ENCODE assay signal across 12 cellular contexts in the genomic region with DNA sequence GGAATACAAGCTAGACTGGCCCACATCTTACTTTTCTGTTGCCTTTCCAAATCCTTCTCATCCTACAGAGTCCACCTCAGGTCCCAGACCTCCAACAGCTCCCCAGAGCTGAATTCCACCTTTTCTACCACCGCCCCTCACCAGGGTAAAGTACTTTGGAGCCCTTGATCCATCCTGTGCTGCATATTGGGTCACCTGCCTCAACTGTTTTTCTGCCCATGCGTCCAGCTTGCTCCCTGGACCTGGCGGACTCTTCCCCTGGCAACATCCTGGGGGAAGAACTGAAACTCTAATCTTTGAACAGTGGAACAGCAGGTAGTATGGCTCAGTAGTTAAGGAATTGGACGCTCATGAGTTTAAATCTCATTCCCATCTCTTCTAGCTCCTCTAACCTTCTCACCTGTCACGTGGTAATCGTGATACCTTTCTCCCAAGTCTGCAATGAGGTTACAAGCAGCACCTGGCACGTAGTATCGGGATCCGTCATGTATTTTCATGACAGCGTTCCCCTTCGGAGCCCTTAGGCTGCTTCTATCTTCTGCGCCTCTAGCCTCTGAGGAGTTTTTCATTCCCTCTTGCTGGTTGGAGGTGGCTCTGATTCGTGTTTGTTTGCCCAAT.
DNase-seq lines count a peak whose midpoint lies in the region; ATAC-seq and TF ChIP-seq lines count a peak whose summit lies in the region.
"Had no signal": no experiment of that assay in that cellular context is flagged by ENCODE, and none has a peak within 500 bp of the region (broad histone marks: within the 10 kb centered on the region; RNA-seq: fewer than 3 reads in every experiment).

No MANE protein-coding gene starts in this region.

- peaks cover 4% of the 10 kb centered on the region for H3K27me3 Mint-ChIP-seq in CD4-positive, CD25-positive, alpha-beta regulatory T cell
- H3K27me3 Mint-ChIP-seq in brain: peaks cover 9% of the 10 kb centered on the region

- no peaks in the 10 kb centered on the region for H3K9me3 ChIP-seq in CD4-positive, CD25-positive, alpha-beta regulatory T cell (ENCODE audit: control insufficient read depth in 2 of 2, low read length in 2 of 2)
- H3K9me3 ChIP-seq in IMR-90 (ENCODE audit: control insufficient read depth, insufficient read depth, low read length) (no peaks in the 10 kb centered on the region), testis (no peaks in the 10 kb centered on the region)
- H3K9me3 ChIP-seq: Caco-2, SJSA1 had no signal

- peak overlapping the region; percentile 37 for H3K4me3 ChIP-seq in CD4-positive, CD25-positive, alpha-beta regulatory T cell (ENCODE audit: low read depth, low read length)
- no peak overlapping the region for H3K4me3 ChIP-seq in IMR-90 (ENCODE audit: insufficient read depth, low read depth, low read length)
- peak overlapping the region in 1 of 2 donors; percentile 8 for H3K4me3 ChIP-seq in testis
- H3K4me3 ChIP-seq: SJSA1 had no signal

- no peak for DNase-seq in CD4-positive, CD25-positive, alpha-beta regulatory T cell
- DNase-seq in IMR-90 (no peak), posterior vena cava (ENCODE audit: low spot score) (peak; percentile 60), testis (no peak), NCI-H1436 (lab: John Stamatoyannopoulos, UW) (no peak)
- DNase-seq: NCI-H2171 had no signal

- no CpG with 5 or more reads among the region's 13 CpGs for WGBS in IMR-90 (ENCODE audit: extremely low coverage in 2 of 2, insufficient read length in 1 of 2), 2 experiments
- WGBS in testis, 2 donors: 40 to 42% methylated on average over 13 of the region's 13 CpGs

- H3K4me1 ChIP-seq in CD4-positive, CD25-positive, alpha-beta regulatory T cell (ENCODE audit: control insufficient read depth, insufficient read depth, low read length, poor library complexity, severe bottlenecking): peaks cover 6% of the 10 kb centered on the region
- H3K4me1 ChIP-seq in IMR-90 (ENCODE audit: control insufficient read depth, insufficient read depth, low read length) (no peaks in the 10 kb centered on the region), testis (no peaks in the 10 kb centered on the region)
- H3K4me1 ChIP-seq: Caco-2, SJSA1 had no signal

- no peaks in the 10 kb centered on the region for H4K20me1 ChIP-seq in IMR-90 (ENCODE audit: insufficient read depth, low read length)

- H2BK20ac ChIP-seq in IMR-90 (ENCODE audit: low read depth, low read length): no peak overlapping the region

- no peak overlapping the region for H3K27ac Mint-ChIP-seq in CD4-positive, CD25-positive, alpha-beta regulatory T cell
- H3K27ac Mint-ChIP-seq in brain: peak overlapping the region; percentile 35 to 82 (median 39)

- H3K56ac ChIP-seq in IMR-90 (ENCODE audit: extremely low read depth, insufficient read depth, low read length): no peak overlapping the region

- H3K9ac ChIP-seq in IMR-90 (ENCODE audit: low read depth, low read length): no peak overlapping the region

- no peak overlapping the region for H3K23ac ChIP-seq in IMR-90 (ENCODE audit: low read depth, low read length)

- no peak overlapping the region for H4K5ac ChIP-seq in IMR-90 (ENCODE audit: low read depth, low read length)

- no peak overlapping the region for H3K18ac ChIP-seq in IMR-90 (ENCODE audit: low read depth, low read length)

- POLR2A ChIA-PET in IMR-90 (lab: Charles Lee; ENCODE audit: unreplicated experiment): no interaction called here

- no peaks in the 10 kb centered on the region for H3K36me3 Mint-ChIP-seq in CD4-positive, CD25-positive, alpha-beta regulatory T cell
- H3K36me3 Mint-ChIP-seq in brain: peaks cover 11% of the 10 kb centered on the region

- no peak overlapping the region for H4K91ac ChIP-seq in IMR-90 (ENCODE audit: insufficient read depth, low read depth, low read length)

- H3K4me1 Mint-ChIP-seq in CD4-positive, CD25-positive, alpha-beta regulatory T cell: peaks cover 0 to 12% (median 6%) of the 10 kb centered on the region in 4 donors
- peaks cover 32% of the 10 kb centered on the region for H3K4me1 Mint-ChIP-seq in brain

- dilution Hi-C loops in IMR-90 (cut with HindIII; ENCODE audit: low sequenced_read_pairs, unreplicated experiment): no loop called here

- no peak for ATAC-seq in CD4-positive, CD25-positive, alpha-beta regulatory T cell (ENCODE audit: low read depth in 2 of 2)
- ATAC-seq in IMR-90 (ENCODE audit: low read depth): no peak
- ATAC-seq in GM19023 (IDR thresholded peaks at IDR 0.05; ENCODE audit: unreplicated experiment): no peak

- H3K36me3 ChIP-seq in CD4-positive, CD25-positive, alpha-beta regulatory T cell (ENCODE audit: control insufficient read depth, insufficient read depth, low read length): no peaks in the 10 kb centered on the region
- no peaks in the 10 kb centered on the region for H3K36me3 ChIP-seq in IMR-90 (ENCODE audit: control insufficient read depth, insufficient read depth, low read length)
- H3K36me3 ChIP-seq in testis (ENCODE audit: low read depth, missing control alignments): no peaks in the 10 kb centered on the region
- H3K36me3 ChIP-seq: SJSA1 had no signal

- TF ChIP-seq RAD21 in IMR-90 (IDR thresholded peaks at IDR 0.05; ENCODE audit: low read length): no peak

- H3K27ac ChIP-seq in CD4-positive, CD25-positive, alpha-beta regulatory T cell (ENCODE audit: insufficient read depth, low read length, poor library complexity, severe bottlenecking): no peak overlapping the region
- H3K27ac ChIP-seq in IMR-90 (ENCODE audit: insufficient read depth, low read length): no peak overlapping the region
- H3K27ac ChIP-seq in testis: no peak overlapping the region
- H3K27ac ChIP-seq: C4-2B, RWPE1, SJSA1 had no signal

- H3K9me1 ChIP-seq in IMR-90 (ENCODE audit: insufficient read depth, low read length): no peaks in the 10 kb centered on the region

- CTCF ChIA-PET in IMR-90 (lab: Yijun Ruan, JAX): interaction anchor here (0.7 to 2.7 kb wide), 21 partner anchors 9 to 521 kb away, joined by 3 to 17 read pairs (median 4); no protein-coding TSS in a partner anchor

- H2AK5ac ChIP-seq in IMR-90 (ENCODE audit: low read depth, low read length): no peak overlapping the region

- no peak overlapping the region for H4K8ac ChIP-seq in IMR-90 (ENCODE audit: low read depth in 2 of 2, low read length in 2 of 2)

- no peaks in the 10 kb centered on the region for H3K79me1 ChIP-seq in IMR-90 (ENCODE audit: low read depth in 1 of 2, low read length in 2 of 2)

- no peak overlapping the region for H2BK120ac ChIP-seq in IMR-90 (ENCODE audit: low read depth, low read length)

- no peak overlapping the region for H3K14ac ChIP-seq in IMR-90 (replicated peaks; ENCODE audit: low read depth, low read length)

- peak overlapping the region; percentile 77 for H2AFZ ChIP-seq in IMR-90 (replicated peaks; ENCODE audit: low read length, poor library complexity)

- H2AK9ac ChIP-seq in IMR-90 (replicated peaks; ENCODE audit: low read depth, low read length, poor library complexity): peak overlapping the region; percentile 73

- TF ChIP-seq POLR2A in IMR-90 (IDR thresholded peaks at IDR 0.05; ENCODE audit: low read depth, low read length) (no peak), testis (IDR thresholded peaks at IDR 0.05) (no peak)

- no peak overlapping the region for H3K4ac ChIP-seq in IMR-90 (ENCODE audit: low read depth, low read length)

- H2BK5ac ChIP-seq in IMR-90 (ENCODE audit: low read depth, low read length, poor library complexity, severe bottlenecking): no peak overlapping the region

- no peaks in the 10 kb centered on the region for H3K27me3 ChIP-seq in CD4-positive, CD25-positive, alpha-beta regulatory T cell (ENCODE audit: control insufficient read depth, insufficient read depth, low read length)
- H3K27me3 ChIP-seq in IMR-90 (ENCODE audit: control insufficient read depth, insufficient read depth, low read length): peaks cover 31% of the 10 kb centered on the region
- H3K27me3 ChIP-seq in testis: no peaks in the 10 kb centered on the region
- H3K27me3 ChIP-seq: SJSA1 had no signal

- TF ChIP-seq CTCF in IMR-90 (conservative IDR thresholded peaks at IDR 0.05; ENCODE audit: low read depth, low read length) (no peak), brain (conservative IDR thresholded peaks at IDR 0.05) (no peak), testis (IDR thresholded peaks at IDR 0.05) (no peak)

- in situ Hi-C loops in IMR-90 (cut with MboI; ENCODE audit: low sequenced_read_pairs): no loop called here

- no peak overlapping the region for H3K4me3 Mint-ChIP-seq in CD4-positive, CD25-positive, alpha-beta regulatory T cell
- peak overlapping the region in 1 of 5 experiments; percentile 41 for H3K4me3 Mint-ChIP-seq in brain

- no peak overlapping the region for H2BK15ac ChIP-seq in IMR-90 (ENCODE audit: low read depth, low read length)

- no TSS peak for BruUV-seq in IMR-90 (replicated peaks; lab: Mats Ljungman, UMichigan)

- H3K9me3 Mint-ChIP-seq in CD4-positive, CD25-positive, alpha-beta regulatory T cell: no peaks in the 10 kb centered on the region
- H3K9me3 Mint-ChIP-seq in brain: peaks cover 0 to 3% (median 0%) of the 10 kb centered on the region in 5 experiments

- intact Hi-C loops in IMR-90 (cut with micrococcal nuclease) (loop anchor here (1.0 to 2.0 kb wide), 3 partner anchors 196 to 521 kb away; no protein-coding TSS in a partner anchor), posterior vena cava (cut with DNase I) (loop anchor here in 1 of 2 donors (10.0 kb wide), 1 partner anchor 389 kb away; no protein-coding TSS in a partner anchor), testis (cut with DNase I; ENCODE audit: low total_unique reads) (loop anchor here (5.0 kb wide), 1 partner anchor 392 kb away; no protein-coding TSS in a partner anchor)

- no peak overlapping the region for H3K4me2 ChIP-seq in IMR-90 (ENCODE audit: low read depth, low read length)

TF ChIP-seq in IMR-90, 13 proteins besides CTCF, POLR2A, EP300 and RAD21:
- TF ChIP-seq BHLHE40 (IDR thresholded peaks at IDR 0.05; ENCODE audit: low read depth, low read length): no peak
- TF ChIP-seq ELK1 (IDR thresholded peaks at IDR 0.05; ENCODE audit: borderline replicate concordance, low read depth, low read length): no peak
- no peak for TF ChIP-seq MXI1 (IDR thresholded peaks at IDR 0.05; ENCODE audit: borderline replicate concordance, low read depth, low read length)
- TF ChIP-seq NFE2L2 (IDR thresholded peaks at IDR 0.05; ENCODE audit: low read depth, low read length): no peak
- no peak for TF ChIP-seq CEBPB (IDR thresholded peaks at IDR 0.05; ENCODE audit: low read depth, low read length)

Comparison
In these comparisons a context has a peak if more than half of its experiments do, and no peak if none do; other contexts are left out.
1. H3K27ac Mint-ChIP-seq: peak in brain (5 of 5); none in CD4-positive, CD25-positive, alpha-beta regulatory T cell (0 of 3).